In the genomic region with DNA sequence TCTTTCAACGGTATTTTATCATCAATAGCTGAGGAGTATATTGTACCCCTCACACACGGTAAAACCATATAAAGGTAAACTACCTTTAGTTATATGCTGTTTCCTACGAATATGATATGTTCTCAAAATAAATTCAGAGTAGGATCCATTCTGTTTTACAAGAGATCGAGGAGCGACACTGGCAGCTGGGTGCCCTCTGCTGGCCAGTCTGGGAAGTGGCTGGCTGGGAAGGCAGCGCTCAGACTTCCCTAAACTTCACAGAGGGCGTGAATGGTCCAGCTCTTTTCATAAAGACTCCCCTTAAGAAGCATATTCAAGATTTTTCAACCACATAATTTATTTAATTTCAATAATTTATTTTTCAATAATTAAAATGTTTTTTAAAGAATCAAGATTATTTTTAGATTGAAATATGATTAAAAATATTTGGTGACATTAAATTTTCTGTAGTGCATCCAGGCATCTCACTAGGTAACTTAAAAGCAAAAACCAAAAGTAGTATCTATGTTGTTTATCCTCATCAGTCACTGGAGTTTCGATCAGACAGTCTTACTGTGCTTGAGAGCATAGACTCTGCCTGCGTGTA, we compare ENCODE assay signal across 8 cellular contexts.
DNase-seq lines count a peak whose midpoint lies in the region; ATAC-seq and TF ChIP-seq lines count a peak whose summit lies in the region.

No MANE protein-coding gene starts in this region.

- peak; percentile 76 for ATAC-seq in GM18508 (IDR thresholded peaks at IDR 0.05; ENCODE audit: insufficient read depth, unreplicated experiment)
- peak; percentile 83 for ATAC-seq in HG02970 (IDR thresholded peaks at IDR 0.05; ENCODE audit: low FRiP score, unreplicated experiment)
- ATAC-seq in mucosa of descending colon = peak; percentile 39

- intact Hi-C loops in mucosa of descending colon (cut with DNase I, micrococcal nuclease) = loop anchor here in 1 of 2 donors (10.0 kb wide), 1 partner anchor 406 kb away; no protein-coding TSS in a partner anchor

- peaks cover 23% of the 10 kb centered on the region for H3K4me1 ChIP-seq in mucosa of descending colon (ENCODE audit: low read depth)

- no peak overlapping the region for H3K4me3 ChIP-seq in mucosa of descending colon

- TF ChIP-seq CTCF in endothelial cell (IDR thresholded peaks at IDR 0.05; ENCODE audit: unreplicated experiment) (peak; percentile 97), mucosa of descending colon (IDR thresholded peaks at IDR 0.05) (peak; percentile 88)

- H3K36me3 ChIP-seq in mucosa of descending colon (ENCODE audit: low read depth) = no peaks in the 10 kb centered on the region

- no peaks in the 10 kb centered on the region for H3K9me3 ChIP-seq in mucosa of descending colon

- peaks cover 49% of the 10 kb centered on the region for H3K27me3 Mint-ChIP-seq in activated CD4-positive, alpha-beta memory T cell treated with anti-CD3 and anti-CD28 coated beads, Interleukin-2, amount 10 ng/mL, durations not matched to agents 7 days and 5 days
- peaks cover 6% of the 10 kb centered on the region for H3K27me3 Mint-ChIP-seq in endothelial cell (ENCODE audit: unreplicated experiment)

- H3K4me3 Mint-ChIP-seq in activated CD4-positive, alpha-beta memory T cell treated with anti-CD3 and anti-CD28 coated beads, Interleukin-2, amount 10 ng/mL, durations not matched to agents 7 days and 5 days = no peak overlapping the region
- H3K4me3 Mint-ChIP-seq in endothelial cell (ENCODE audit: unreplicated experiment) = no peak overlapping the region

- no peaks in the 10 kb centered on the region for H3K36me3 Mint-ChIP-seq in activated CD4-positive, alpha-beta memory T cell treated with anti-CD3 and anti-CD28 coated beads, Interleukin-2, amount 10 ng/mL, durations not matched to agents 7 days and 5 days (ENCODE audit: low read depth)
- H3K36me3 Mint-ChIP-seq in endothelial cell (ENCODE audit: low read depth, unreplicated experiment) = no peaks in the 10 kb centered on the region

- no peak overlapping the region for H3K27ac Mint-ChIP-seq in activated CD4-positive, alpha-beta memory T cell treated with anti-CD3 and anti-CD28 coated beads, Interleukin-2, amount 10 ng/mL, durations not matched to agents 7 days and 5 days
- no peak overlapping the region for H3K27ac Mint-ChIP-seq in endothelial cell (ENCODE audit: unreplicated experiment)

- peak; percentile 82 for DNase-seq in AG08396 (ENCODE audit: low spot score)
- peak; percentile 13 to 48 for DNase-seq in NCI-H446 (lab: John Stamatoyannopoulos, UW)
- DNase-seq in activated CD4-positive, alpha-beta memory T cell treated with anti-CD3 and anti-CD28 coated beads, Interleukin-2, amount 10 ng/mL, durations not matched to agents 7 days and 5 days = peak; percentile 60
- DNase-seq in endothelial cell (ENCODE audit: low spot score) = peak; percentile 79
- peak in 2 of 3 donors; percentile 81 to 82 for DNase-seq in mucosa of descending colon
- DNase-seq in stimulated activated CD8-positive, alpha-beta memory T cell treated with anti-CD3 and anti-CD28 coated beads, Interleukin-7, amount 100 ng/mL, for 24 hours (ENCODE audit: low read depth) = peak; percentile 34

- no peaks in the 10 kb centered on the region for H3K4me1 Mint-ChIP-seq in activated CD4-positive, alpha-beta memory T cell treated with anti-CD3 and anti-CD28 coated beads, Interleukin-2, amount 10 ng/mL, durations not matched to agents 7 days and 5 days
- peaks cover 5% of the 10 kb centered on the region for H3K4me1 Mint-ChIP-seq in endothelial cell (ENCODE audit: unreplicated experiment)

- CTCF ChIA-PET in activated CD4-positive, alpha-beta memory T cell treated with anti-CD3 and anti-CD28 coated beads, Interleukin-2, amount 10 ng/mL, durations not matched to agents 7 days and 5 days (lab: Charles Lee) = interaction anchor here (0.8 to 2.4 kb wide), 11 partner anchors 9 to 412 kb away, joined by 3 to 18 read pairs (median 4); no protein-coding TSS in a partner anchor

- no peaks in the 10 kb centered on the region for H3K9me3 Mint-ChIP-seq in activated CD4-positive, alpha-beta memory T cell treated with anti-CD3 and anti-CD28 coated beads, Interleukin-2, amount 10 ng/mL, durations not matched to agents 7 days and 5 days
- H3K9me3 Mint-ChIP-seq in endothelial cell (ENCODE audit: unreplicated experiment) = no peaks in the 10 kb centered on the region

- POLR2A ChIA-PET in activated CD4-positive, alpha-beta memory T cell treated with anti-CD3 and anti-CD28 coated beads, Interleukin-2, amount 10 ng/mL, durations not matched to agents 7 days and 5 days (lab: Charles Lee) = interaction anchor here (1.2 kb wide), 1 partner anchor 411 kb away, joined by 3 read pairs; no protein-coding TSS in a partner anchor

Comparison
In these comparisons a context has a peak if more than half of its experiments do, and no peak if none do; other contexts are left out.
1. DNase-seq: peak in every context shown above with its lines; median percentile 82 in AG08396; 82 in mucosa of descending colon; 79 in endothelial cell; 60 in activated CD4-positive, alpha-beta memory T cell treated with anti-CD3 and anti-CD28 coated beads, Interleukin-2, amount 10 ng/mL, durations not matched to agents 7 days and 5 days; 34 in stimulated activated CD8-positive, alpha-beta memory T cell treated with anti-CD3 and anti-CD28 coated beads, Interleukin-7, amount 100 ng/mL, for 24 hours; 30 in NCI-H446.